Comparison of ENCODE assay signal across 8 cellular contexts in genomic region chr16:48384982-48385271, GRCh38. TPM values are rescaled to one million over a fixed set of nuclear protein-coding genes. Genes with fewer than 3 reads are reported as not detected.
DNase-seq lines count a peak whose midpoint lies in the region; ATAC-seq, FAIRE-seq and TF ChIP-seq lines count a peak whose summit lies in the region.

No MANE protein-coding gene starts in this region.

- no peak for TF ChIP-seq EP300 in GM12878 (IDR thresholded peaks at IDR 0.05; ENCODE audit: borderline replicate concordance in 1 of 2, control insufficient read depth in 1 of 2, low read depth in 2 of 2, low read length in 2 of 2)

- FAIRE-seq in GM12878 (lab: Jason Lieb, UNC): no peak

- WGBS in GM12878 (ENCODE audit: insufficient coverage, insufficient replicate concordance, low lambda C conversion rate, missing lambda C conversion rate): under 1% methylated on average over 26 of the region's 42 CpGs
- WGBS in right lobe of liver (ENCODE audit: insufficient coverage, low coverage, low lambda C conversion rate, missing lambda C conversion rate): no CpG with 5 or more reads among the region's 42 CpGs
- WGBS in urinary bladder: under 1% methylated on average over 42 of the region's 42 CpGs

- TF ChIP-seq POLR2A in GM12878 (IDR thresholded peaks at IDR 0.05; ENCODE audit: low read depth, low read length) (no peak), right lobe of liver (IDR thresholded peaks at IDR 0.05) (no peak)

- TF ChIP-seq CTCF in GM12865 (IDR thresholded peaks at IDR 0.05; ENCODE audit: insufficient read depth, low read depth, low read length, missing control alignments) (no peak), GM20000 (IDR thresholded peaks at IDR 0.05; ENCODE audit: extremely low read depth, missing control alignments) (no peak), GM12878 (IDR thresholded peaks at IDR 0.05 in 2 of 3, conservative IDR thresholded peaks at IDR 0.05 in 1 of 3; ENCODE audit: control insufficient read depth in 2 of 3, extremely low read depth in 1 of 3, insufficient read depth in 1 of 3, low read depth in 3 of 3, low read length in 3 of 3) (no peak), right lobe of liver (IDR thresholded peaks at IDR 0.05) (no peak)

- intact Hi-C loops in GM12878 (cut with micrococcal nuclease; ENCODE audit: unreplicated experiment): loop anchor here (2.0 kb wide), 1 partner anchor 18 kb away; no protein-coding TSS in a partner anchor
- intact Hi-C loops in right lobe of liver (cut with DNase I): no loop called here

- no peaks in the 10 kb centered on the region for H3K9me3 ChIP-seq in GM12878 (replicated peaks; ENCODE audit: control insufficient read depth, insufficient read depth, low read length)
- no peaks in the 10 kb centered on the region for H3K9me3 ChIP-seq in right lobe of liver

- H3K4me1 ChIP-seq in GM12878 (ENCODE audit: control insufficient read depth, insufficient read depth, low read length) (no peaks in the 10 kb centered on the region; the same call in 1 of the 2 replicates), right lobe of liver (peaks cover 0 to 36% (median 14%) of the 10 kb centered on the region in 4 donors), urinary bladder (ENCODE audit: insufficient read depth) (peaks cover 1% of the 10 kb centered on the region)

- CTCF ChIA-PET in GM12878 (lab: Yijun Ruan, JAX): interaction anchor here (1.5 to 3.0 kb wide), 4 partner anchors 17 to 245 kb away, joined by 5 to 9 read pairs (median 6); no protein-coding TSS in a partner anchor

- peak overlapping the region; percentile 63 for H2AFZ ChIP-seq in GM12878 (ENCODE audit: control insufficient read depth, low read depth, low read length)

- ATAC-seq in HG03521 (IDR thresholded peaks at IDR 0.05; ENCODE audit: unreplicated experiment): peak; percentile 54
- peak; percentile 58 for ATAC-seq in GM12878
- peak in 3 of 4 donors; percentile 13 to 43 (median 31) for ATAC-seq in right lobe of liver

- H3K4me3 ChIP-seq in GM12865 (ENCODE audit: low read depth, low read length): peak overlapping the region; percentile 61
- H3K4me3 ChIP-seq in GM12878: no peak overlapping the region; the same call in 1 of the 2 replicates
- peak overlapping the region; percentile 79 to 96 (median 91) for H3K4me3 ChIP-seq in right lobe of liver
- H3K4me3 ChIP-seq in urinary bladder (ENCODE audit: low read depth, low read length): peak overlapping the region; percentile 99

- DNase-seq in GM12865 (ENCODE audit: low read depth) (no peak), GM20000 (ENCODE audit: low spot score) (peak; percentile 87), GM12878 (ENCODE audit: low read depth, low spot score) (no peak), right lobe of liver (peak in 1 of 3 donors; percentile 62), HPDE6-E6E7 (ENCODE audit: extremely low spot score) (no peak), NCI-H2107 treated with DMSO at 0.1 percent for 48 hours (lab: John Stamatoyannopoulos, UW; ENCODE audit: unreplicated experiment) (no peak)

- H3K27me3 ChIP-seq in GM12878 (replicated peaks in 1 of 2; ENCODE audit: control insufficient read depth in 2 of 2, insufficient read depth in 2 of 2, low read length in 1 of 2) (no peaks in the 10 kb centered on the region), right lobe of liver (no peaks in the 10 kb centered on the region)

- RAD21 ChIA-PET in GM12878 (lab: Charles Lee; ENCODE audit: unreplicated experiment): interaction anchor here (0.9 to 4.4 kb wide), 4 partner anchors 18 to 238 kb away, joined by 3 to 30 read pairs (median 4); no protein-coding TSS in a partner anchor

- POLR2A ChIA-PET in GM12878 (lab: Charles Lee): interaction anchor here (0.6 to 1.4 kb wide), 9 partner anchors 8 to 924 kb away, joined by 3 to 7 read pairs (median 4); partner anchors contain the start of genes ITFG1 and PHKB

- BruUV-seq in GM12878 (replicated peaks; lab: Mats Ljungman, UMichigan): no TSS peak

- TF ChIP-seq RAD21 in GM12878 (IDR thresholded peaks at IDR 0.05; ENCODE audit: insufficient read depth, low read depth, low read length): no peak

- H3K36me3 ChIP-seq in GM12878 (ENCODE audit: control insufficient read depth in 2 of 2, insufficient read depth in 2 of 2, low read length in 1 of 2) (no peaks in the 10 kb centered on the region), right lobe of liver (no peaks in the 10 kb centered on the region), urinary bladder (ENCODE audit: insufficient read depth) (no peaks in the 10 kb centered on the region)

- no peaks in the 10 kb centered on the region for H4K20me1 ChIP-seq in GM12878 (ENCODE audit: control insufficient read depth, insufficient read depth)

- H3K4me2 ChIP-seq in GM12878 (ENCODE audit: control insufficient read depth, insufficient read depth): no peak overlapping the region

- H3K9ac ChIP-seq in GM12878 (ENCODE audit: control insufficient read depth, insufficient read depth, low read length): peak overlapping the region; percentile 98

- H3K79me2 ChIP-seq in GM12878 (ENCODE audit: control insufficient read depth, insufficient read depth, low read length): peaks cover 45% of the 10 kb centered on the region

- SMC1A ChIA-PET in GM12878 (lab: Charles Lee; ENCODE audit: uncharacterized antibody, unreplicated experiment): interaction anchor here (1.4 to 12.1 kb wide), 2 partner anchors 18 to 31 kb away, joined by 3 to 112 read pairs; no protein-coding TSS in a partner anchor

- H3K27ac ChIP-seq in GM12878 (ENCODE audit: control insufficient read depth, insufficient read depth) (peak overlapping the region; percentile 83), right lobe of liver (peak overlapping the region; percentile 99 to 100 (median 99)), urinary bladder (ENCODE audit: low read depth) (peak overlapping the region; percentile 100)

- in situ Hi-C loops in GM12878 (cut with MboI): no loop called here

TF ChIP-seq in GM12878, 131 proteins besides CTCF, POLR2A, EP300 and RAD21 (continues in another document):
- no peak for TF ChIP-seq CBX3 (IDR thresholded peaks at IDR 0.05; ENCODE audit: borderline replicate concordance, low read depth)
- TF ChIP-seq BACH1 (IDR thresholded peaks at IDR 0.05; ENCODE audit: borderline replicate concordance): 0 out of 2 replicates have a peak, but pooled peaks have one; percentile 40
- no peak for TF ChIP-seq ZBED1 (IDR thresholded peaks at IDR 0.05; ENCODE audit: borderline replicate concordance)
- no peak; the same call in 1 of the 2 replicates for TF ChIP-seq NKRF (conservative IDR thresholded peaks at IDR 0.05)
- no peak for TF ChIP-seq TBL1XR1 (IDR thresholded peaks at IDR 0.05; ENCODE audit: low read depth, low read length)
- TF ChIP-seq STAT3 (IDR thresholded peaks at IDR 0.05; ENCODE audit: low read depth, low read length): no peak
- TF ChIP-seq ZNF217 (IDR thresholded peaks at IDR 0.05): peak; percentile 54; the same call in 1 of the 2 replicates
- no peak for TF ChIP-seq BHLHE40 (IDR thresholded peaks at IDR 0.05; ENCODE audit: borderline replicate concordance in 1 of 2, low read depth in 2 of 2, low read length in 1 of 2)
- no peak for TF ChIP-seq CEBPB (IDR thresholded peaks at IDR 0.05; ENCODE audit: borderline replicate concordance in 1 of 2, low read depth in 2 of 2, low read length in 2 of 2)
- TF ChIP-seq EGR1 (IDR thresholded peaks at IDR 0.05; ENCODE audit: borderline replicate concordance in 1 of 2, low read depth in 2 of 2, low read length in 2 of 2): peak in 1 of 2 experiments; percentile 26; a peak in 1 of 3 replicates
- 0 out of 2 replicates have a peak, but pooled peaks have one; percentile 2 for TF ChIP-seq TCF3 (IDR thresholded peaks at IDR 0.05; ENCODE audit: borderline replicate concordance, insufficient read depth, low read depth, low read length)

RNA-seq across cellular contexts. Expression of gene SIAH1, which starts 0.3 kb away (rescaled TPM):
- 68.3 and 70.9 TPM in 2 replicates for total RNA-seq in GM12878 (2013; cell fraction: nucleolus; rRNA removed)
- total RNA-seq in GM12878 (2014; rRNA removed): 15.8 and 20.7 TPM in 2 replicates
- 14.0 and 14.8 TPM in 2 replicates for total RNA-seq in GM12878 (2014; rRNA removed; fragmentation: Illumina TruSeq; extraction: Trizol)
- total RNA-seq in GM12878 (2021): 12.4 and 14.0 TPM in 2 replicates
- 9.1 TPM for polyA plus RNA-seq in GM12878 (2011; ENCODE audit: low read depth)
- 14.8 and 16.6 TPM in 2 replicates for polyA plus RNA-seq in GM12878 (2011; rRNA removed)
- polyA plus RNA-seq in GM12878 (2011; cell fraction: cytosol; rRNA removed): 11.3 and 12.5 TPM in 2 replicates
- 11.8 and 14.3 TPM in 2 replicates for polyA plus RNA-seq in GM12878 (2011; cell fraction: nucleus; rRNA removed)
- 11.7 and 12.2 TPM in 2 replicates for polyA plus RNA-seq in GM12878 (2012)
- polyA plus RNA-seq in GM12878 (2014; fragmentation: Illumina TruSeq; extraction: Trizol): 12.7 and 15.7 TPM in 2 replicates
- polyA plus RNA-seq in GM12878 (2014; fragmentation: Nextera tagmentation; extraction: Ambion mirVana): 1 to 10 TPM; 5.1 to 6.4 TPM
- 10.8 and 13.4 TPM in 2 replicates for polyA plus RNA-seq in GM12878 (2014; rRNA removed)
- polyA plus RNA-seq in GM12878 (2016; fragmentation: Nextera tagmentation; extraction: Ambion mirVana): 10 to 100 TPM; 13.7 to 21.1 TPM
- polyA minus RNA-seq in GM12878 (2011; rRNA and poly(A)+ RNA removed): 23.6 and 25.3 TPM in 2 replicates
- 12.0 and 12.3 TPM in 2 replicates for polyA minus RNA-seq in GM12878 (2011; cell fraction: cytosol; rRNA and poly(A)+ RNA removed)
- polyA minus RNA-seq in GM12878 (2011; cell fraction: nucleus; rRNA and poly(A)+ RNA removed): 14.3 and 29.7 TPM in 2 replicates
- 10 to 100 TPM in 5 of 6 experiments, 1 to 10 TPM in 1; 8.1 to 14.0 (median 11.5) TPM for total RNA-seq in right lobe of liver
- 51.1 TPM for total RNA-seq in urinary bladder
- polyA plus RNA-seq in urinary bladder: 17.2 TPM
